In the genomic region with DNA sequence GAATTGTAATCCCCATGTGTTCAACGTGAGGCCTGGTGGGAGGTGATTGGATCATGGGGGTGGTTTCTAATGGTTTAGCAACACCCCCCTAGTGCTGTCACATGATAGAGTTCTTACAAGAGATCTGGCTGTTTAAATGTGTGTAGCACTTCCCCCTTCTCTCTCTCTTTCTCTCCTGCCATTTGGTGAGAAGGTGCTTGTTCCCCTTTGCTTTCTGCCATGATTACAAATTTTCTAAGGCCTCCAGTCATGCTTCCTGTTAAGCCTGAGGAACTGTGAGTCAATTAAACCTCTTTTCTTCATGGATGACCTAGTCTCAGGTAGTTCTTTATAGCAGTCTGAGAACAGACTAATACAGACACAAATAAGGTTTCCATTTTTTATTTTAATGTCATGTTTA, we compare ENCODE assay signal across 20 cellular contexts.
DNase-seq lines count a peak whose midpoint lies in the region; ATAC-seq, FAIRE-seq and TF ChIP-seq lines count a peak whose summit lies in the region.
"Had no signal": no experiment of that assay in that cellular context is flagged by ENCODE, and none has a peak within 500 bp of the region (broad histone marks: within the 10 kb centered on the region; RNA-seq: fewer than 3 reads in every experiment).

No MANE protein-coding gene starts in this region.

- TF ChIP-seq EP300 in upper lobe of left lung (IDR thresholded peaks at IDR 0.05): no peak

- H3K9me3 ChIP-seq in upper lobe of left lung: no peaks in the 10 kb centered on the region
- H3K9me3 ChIP-seq: A549, esophagus muscularis mucosa had no signal

- DNase-seq in SIG-M5 treated with dmso at 0.1 percent for 504 hours (lab: John Stamatoyannopoulos, UW; ENCODE audit: unreplicated experiment) (peak; percentile 14), SIG-M5 (lab: John Stamatoyannopoulos, UW) (no peak), NOMO-1 (lab: John Stamatoyannopoulos, UW; ENCODE audit: unreplicated experiment in 2 of 2) (peak; percentile 9 to 36), bronchial epithelial cell (ENCODE audit: low read depth) (peak; percentile 42), hepatic stellate cell (ENCODE audit: low spot score) (no peak), HCEC 1CT (no peak), upper lobe of left lung (no peak)
- DNase-seq: activated CD4-positive, alpha-beta T cell treated with anti-CD3 and anti-CD28 coated beads for 48 hours; Calu3; cerebellar nuclear complex; GF-D8; GOT3; kidney glomerular epithelial cell; mesenchymal stem cell; right cardiac atrium had no signal

- ATAC-seq in HG03469 (IDR thresholded peaks at IDR 0.05; ENCODE audit: unreplicated experiment) (no peak), upper lobe of left lung (ENCODE audit: low FRiP score in 2 of 2) (no peak)
- ATAC-seq: A549, right cardiac atrium had no signal

- no peak overlapping the region for H3K4me3 ChIP-seq in bronchial epithelial cell (ENCODE audit: low read depth, low read length)
- no peak overlapping the region for H3K4me3 ChIP-seq in upper lobe of left lung
- H3K4me3 ChIP-seq: A549; BLaER1 treated with 17β-estradiol and CSF1 and Interleukin-3, amounts not matched to agents 10 nM and 100 nM; esophagus muscularis mucosa had no signal

- WGBS in upper lobe of left lung, 2 donors: 43 to 60% methylated on average over 1 of the region's 1 CpG

- FAIRE-seq in bronchial epithelial cell (lab: Jason Lieb, UNC): no peak
- FAIRE-seq: A549, TTC549 had no signal

- H3K27me3 ChIP-seq in bronchial epithelial cell (ENCODE audit: control insufficient read depth, insufficient read depth, low read length) (no peaks in the 10 kb centered on the region), upper lobe of left lung (no peaks in the 10 kb centered on the region)
- H3K27me3 ChIP-seq: BLaER1 treated with 17β-estradiol and CSF1 and Interleukin-3, amounts not matched to agents 10 nM and 100 nM; esophagus muscularis mucosa had no signal

- no peak for TF ChIP-seq POLR2A in upper lobe of left lung (IDR thresholded peaks at IDR 0.05)

- TF ChIP-seq CTCF in bronchial epithelial cell (IDR thresholded peaks at IDR 0.05; ENCODE audit: insufficient read depth, low read length, severe bottlenecking) (no peak), upper lobe of left lung (IDR thresholded peaks at IDR 0.05) (no peak)

- H3K27ac ChIP-seq in upper lobe of left lung: peak overlapping the region in 1 of 4 donors; percentile 19
- H3K27ac ChIP-seq: A549 had no signal

- H3K36me3 ChIP-seq in bronchial epithelial cell (ENCODE audit: control insufficient read depth, insufficient read depth, low read length) (no peaks in the 10 kb centered on the region), upper lobe of left lung (no peaks in the 10 kb centered on the region)
- H3K36me3 ChIP-seq: BLaER1 treated with 17β-estradiol and CSF1 and Interleukin-3, amounts not matched to agents 10 nM and 100 nM; esophagus muscularis mucosa had no signal

- peaks cover 0 to 14% (median 5%) of the 10 kb centered on the region in 4 donors for H3K4me1 ChIP-seq in upper lobe of left lung
- H3K4me1 ChIP-seq: A549 had no signal

Comparison
In these comparisons a context has a peak if more than half of its experiments do, and no peak if none do; other contexts are left out.
1. DNase-seq: peak in SIG-M5 treated with dmso at 0.1 percent for 504 hours (single experiment), NOMO-1 (2 of 2) and bronchial epithelial cell (single experiment); none in SIG-M5 (single experiment), hepatic stellate cell (single experiment), HCEC 1CT (single experiment) and upper lobe of left lung (0 of 2).